38 cellular contexts compared by ENCODE assay signal in genomic region chr9:94281101-94281500, GRCh38. TPM values are rescaled to one million over a fixed set of nuclear protein-coding genes. Genes with fewer than 3 reads are reported as not detected.
"Had no signal": no experiment of that assay in that cellular context is flagged by ENCODE, and none has a peak within 500 bp of the region (broad histone marks: within the 10 kb centered on the region; RNA-seq: fewer than 3 reads in every experiment).

No MANE protein-coding gene starts in this region.

- H3K4me3 ChIP-seq: MG63 had no signal

- DNase-seq: Karpas-422, Kasumi-1, KG1, MG63, MM.1S, MV-4-11, NCI-H1048, NCI-H1092, NCI-H1092 treated with DMSO at 0.1 percent for 48 hours, NCI-H1105, NCI-H1105 treated with DMSO at 0.1 percent for 48 hours, NCI-H1417, NCI-H1417 treated with DMSO at 0.1 percent for 48 hours, NCI-H1436, NCI-H1436 treated with DMSO at 0.1 percent for 48 hours, NCI-H146, NCI-H1694, NCI-H1694 treated with DMSO at 0.1 percent for 48 hours, NCI-H187, NCI-H187 treated with DMSO at 0.1 percent for 48 hours, NCI-H1930, NCI-H2029, NCI-H2029 treated with DMSO at 0.1 percent for 48 hours, NCI-H2081, NCI-H2081 treated with DMSO at 0.1 percent for 48 hours, NCI-H2107, NCI-H2171, NCI-H2171 treated with DMSO at 0.1 percent for 48 hours, NCI-H2227 treated with DMSO at 0.1 percent for 48 hours, NCI-H226, NCI-H345, NCI-H446, NCI-H446 treated with DMSO at 0.1 percent for 48 hours had no signal

- H3K27me3 ChIP-seq: MG63 had no signal

- H3K9ac ChIP-seq: KMS-11 had no signal

- H3K4me2 ChIP-seq: KMS-11 had no signal

- H3K27ac ChIP-seq: KMS-11 had no signal

RNA-seq across cellular contexts. Expression of gene NUTM2F, which starts 47.3 kb away (rescaled TPM):
- total RNA-seq: LHCN-M2, M059J, MCF 10A, NCI-H460 had no signal
